In genomic region chr22:29480512-29481264, GRCh38 we compare ENCODE assay signal across 1 cellular context.
TF ChIP-seq lines count a peak whose summit lies in the region.

No MANE protein-coding gene starts in this region.

TF ChIP-seq in K562, 482 proteins besides CTCF, POLR2A, EP300 and RAD21 (continued from another document and continues in another):
- TF ChIP-seq NKRF (IDR thresholded peaks at IDR 0.05; ENCODE audit: borderline replicate concordance) (no peak), USF1 (CRISPR knock-in tag; IDR thresholded peaks at IDR 0.05) (peak; percentile 80), ZBTB9 (CRISPR knock-in tag; IDR thresholded peaks at IDR 0.05) (no peak), NCOA6 (IDR thresholded peaks at IDR 0.05) (no peak), CEBPG (CRISPR knock-in tag; IDR thresholded peaks at IDR 0.05) (no peak), CEBPG (tag; conservative IDR thresholded peaks at IDR 0.05 in 1 of 2, IDR thresholded peaks at IDR 0.05 in 1 of 2) (no peak), POU5F1 (IDR thresholded peaks at IDR 0.05; ENCODE audit: borderline replicate concordance, low read depth, low read length, partially characterized antibody) (no peak), MECOM (CRISPR knock-in tag; IDR thresholded peaks at IDR 0.05) (no peak), ZNF232 (CRISPR knock-in tag; IDR thresholded peaks at IDR 0.05) (0 out of 2 replicates have a peak, but pooled peaks have one; percentile 34), KAT7 (CRISPR knock-in tag; IDR thresholded peaks at IDR 0.05; ENCODE audit: borderline replicate concordance) (peak; percentile 86; the same call in 1 of the 2 replicates), ZZZ3 (IDR thresholded peaks at IDR 0.05) (no peak), GABPB1 (CRISPR knock-in tag; IDR thresholded peaks at IDR 0.05) (peak; percentile 15; the same call in 1 of the 2 replicates), POLR3G (IDR thresholded peaks at IDR 0.05; ENCODE audit: extremely low read depth, insufficient read length, insufficient replicate concordance) (no peak), MEF2D (tag; conservative IDR thresholded peaks at IDR 0.05; ENCODE audit: low read depth) (no peak), CC2D1A (IDR thresholded peaks at IDR 0.05) (no peak), MTA2 (IDR thresholded peaks at IDR 0.05; ENCODE audit: low read depth) (no peak), SMARCC2 (IDR thresholded peaks at IDR 0.05; ENCODE audit: low read depth) (no peak), MBD2 (IDR thresholded peaks at IDR 0.05; ENCODE audit: borderline replicate concordance, low read depth) (no peak), ZNF253 (CRISPR knock-in tag; conservative IDR thresholded peaks at IDR 0.05) (no peak), GATAD2A (IDR thresholded peaks at IDR 0.05) (no peak), GTF2B (IDR thresholded peaks at IDR 0.05; ENCODE audit: extremely low read depth, insufficient read length) (no peak), ZNF212 (CRISPR knock-in tag; IDR thresholded peaks at IDR 0.05) (no peak), RBM39 (optimal IDR thresholded peaks at IDR 0.05; ENCODE audit: low read depth, low read length) (no peak), MXD1 (CRISPR knock-in tag; IDR thresholded peaks at IDR 0.05; ENCODE audit: borderline replicate concordance, poor library complexity, severe bottlenecking) (no peak), DPF2 (IDR thresholded peaks at IDR 0.05) (no peak), PKNOX1 (IDR thresholded peaks at IDR 0.05) (no peak), GTF2E2 (tag; IDR thresholded peaks at IDR 0.05) (no peak), BMI1 (IDR thresholded peaks at IDR 0.05; ENCODE audit: low read length) (no peak), ZBTB43 (CRISPR knock-in tag; IDR thresholded peaks at IDR 0.05) (no peak; the same call in 1 of the 2 replicates), CCNT2 (IDR thresholded peaks at IDR 0.05; ENCODE audit: borderline replicate concordance, extremely low read depth, insufficient read length, low read depth, low read length) (peak; percentile 74), SAFB2 (IDR thresholded peaks at IDR 0.05; ENCODE audit: borderline replicate concordance, low read depth, low read length, severe bottlenecking) (no peak), KLF10 (CRISPR knock-in tag; IDR thresholded peaks at IDR 0.05) (no peak), ARID2 (IDR thresholded peaks at IDR 0.05) (no peak), ZBTB11 (CRISPR knock-in tag; IDR thresholded peaks at IDR 0.05) (no peak), HINFP (tag; conservative IDR thresholded peaks at IDR 0.05; ENCODE audit: low read depth) (no peak), MCM2 (IDR thresholded peaks at IDR 0.05; ENCODE audit: low read depth) (no peak), TCF7L2 (IDR thresholded peaks at IDR 0.05; ENCODE audit: low read depth, low read length) (no peak), RBBP5 (IDR thresholded peaks at IDR 0.05; ENCODE audit: borderline replicate concordance, insufficient read depth, low read length, poor library complexity, severe bottlenecking) (peak; percentile 2), GABPB2 (CRISPR knock-in tag; conservative IDR thresholded peaks at IDR 0.05) (no peak), KAT8 (IDR thresholded peaks at IDR 0.05; ENCODE audit: low read depth) (no peak), NR0B1 (IDR thresholded peaks at IDR 0.05; ENCODE audit: partially characterized antibody) (no peak), ZNF77 (CRISPR knock-in tag; IDR thresholded peaks at IDR 0.05) (no peak), ZNF586 (CRISPR knock-in tag; conservative IDR thresholded peaks at IDR 0.05) (no peak), USF2 (CRISPR knock-in tag; IDR thresholded peaks at IDR 0.05) (peak; percentile 39), FOXK2 (conservative IDR thresholded peaks at IDR 0.05 in 1 of 2, IDR thresholded peaks at IDR 0.05 in 1 of 2; ENCODE audit: low read depth in 2 of 2) (no peak), CBFA2T2 (conservative IDR thresholded peaks at IDR 0.05) (no peak), SNIP1 (IDR thresholded peaks at IDR 0.05; ENCODE audit: low read depth) (no peak), ZSCAN32 (CRISPR knock-in tag; IDR thresholded peaks at IDR 0.05) (no peak), KLF13 (tag; IDR thresholded peaks at IDR 0.05; ENCODE audit: borderline replicate concordance, low read depth) (no peak), POLR2H (tag; IDR thresholded peaks at IDR 0.05; ENCODE audit: low read depth) (no peak), E2F5 (CRISPR knock-in tag; IDR thresholded peaks at IDR 0.05) (peak; percentile 70; the same call in 1 of the 2 replicates), SMARCA5 (IDR thresholded peaks at IDR 0.05) (no peak), NR1H2 (CRISPR knock-in tag; IDR thresholded peaks at IDR 0.05) (no peak), E2F3 (CRISPR knock-in tag; IDR thresholded peaks at IDR 0.05) (peak; percentile 68; the same call in 1 of the 2 replicates), ZNF583 (CRISPR knock-in tag; IDR thresholded peaks at IDR 0.05) (no peak), TGIF2 (CRISPR knock-in tag; IDR thresholded peaks at IDR 0.05) (peak; percentile 90), SRSF9 (IDR thresholded peaks at IDR 0.05; ENCODE audit: borderline replicate concordance, low read depth, low read length) (no peak), POLR2AphosphoS2 (IDR thresholded peaks at IDR 0.05; ENCODE audit: low read length) (no peak), ZNF778 (CRISPR knock-in tag; IDR thresholded peaks at IDR 0.05) (no peak)
